ENCODE assay signal across 10 cellular contexts in genomic region chr5:81212211-81212687, GRCh38. TPM values are rescaled to one million over a fixed set of nuclear protein-coding genes. Genes with fewer than 3 reads are reported as not detected.
A peak's percentile ranks its signal among the peaks of the same experiment; 100 is the strongest.
DNase-seq lines count a peak whose midpoint lies in the region; ATAC-seq lines count a peak whose summit lies in the region.
"Had no signal": no experiment of that assay in that cellular context is flagged by ENCODE, and none has a peak within 500 bp of the region (broad histone marks: within the 10 kb centered on the region; RNA-seq: fewer than 3 reads in every experiment).

No MANE protein-coding gene starts in this region.

- no peaks in the 10 kb centered on the region for H3K4me1 ChIP-seq in GM23248 (ENCODE audit: insufficient read depth)
- H3K4me1 ChIP-seq: neural progenitor cell had no signal

- H3K9me2 ChIP-seq in GM23248 (ENCODE audit: insufficient read depth): no peaks in the 10 kb centered on the region

- WGBS in GM23248 (ENCODE audit: low coverage in 1 of 2, low lambda C conversion rate in 2 of 2, missing lambda C conversion rate in 2 of 2), 2 experiments: 86 to 88% methylated on average over 11 of the region's 11 CpGs

- H3K27ac ChIP-seq in GM23248: no peak overlapping the region
- H3K27ac ChIP-seq: neural progenitor cell had no signal

- no peak overlapping the region for H3K4me3 ChIP-seq in GM23248
- H3K4me3 ChIP-seq: neural progenitor cell had no signal

- ATAC-seq in GM18861 (IDR thresholded peaks at IDR 0.05; ENCODE audit: unreplicated experiment): peak; percentile 74
- ATAC-seq in GM21717 (IDR thresholded peaks at IDR 0.05; ENCODE audit: unreplicated experiment): peak; percentile 58

- H3K36me3 ChIP-seq in GM23248 (ENCODE audit: low read depth): no peaks in the 10 kb centered on the region
- H3K36me3 ChIP-seq: neural progenitor cell had no signal

- H3K9me3 ChIP-seq in GM23248 (ENCODE audit: low read depth): no peaks in the 10 kb centered on the region

- in situ Hi-C loops in GM23248 (cut with MboI): no loop called here

- no peak overlapping the region for H3K9ac ChIP-seq in GM23248
- H3K9ac ChIP-seq: neural progenitor cell had no signal

- no peaks in the 10 kb centered on the region for H3K79me2 ChIP-seq in GM23248 (ENCODE audit: insufficient read depth)

- H4K20me1 ChIP-seq in GM23248 (ENCODE audit: insufficient read depth): no peaks in the 10 kb centered on the region

- no peak overlapping the region for H3K4me2 ChIP-seq in GM23248 (ENCODE audit: unreplicated experiment)
- H3K4me2 ChIP-seq: neural progenitor cell had no signal

- DNase-seq in NCI-H1436 (lab: John Stamatoyannopoulos, UW): peak; percentile 53
- peak; percentile 86 for DNase-seq in mucosa of gallbladder (ENCODE audit: low spot score)
- DNase-seq in NCI-H2196 treated with DMSO at 0.1 percent for 48 hours (lab: John Stamatoyannopoulos, UW; ENCODE audit: unreplicated experiment): no peak
- no peak for DNase-seq in GM23248
- DNase-seq in KG1 (lab: John Stamatoyannopoulos, UW): no peak
- DNase-seq: glutamatergic neuron had no signal

- H3F3A ChIP-seq in GM23248 (ENCODE audit: insufficient read depth): no peaks in the 10 kb centered on the region

- no peaks in the 10 kb centered on the region for H3K27me3 ChIP-seq in GM23248 (replicated peaks; ENCODE audit: insufficient read depth)
- H3K27me3 ChIP-seq: neural progenitor cell had no signal

- no peak overlapping the region for H2AFZ ChIP-seq in GM23248
- H2AFZ ChIP-seq: neural progenitor cell had no signal

RNA-seq across cellular contexts. Expression of gene CKMT2, which starts 20.9 kb away (rescaled TPM):
- 61.7 TPM for total RNA-seq in mucosa of gallbladder
- total RNA-seq in GM23248 (2014; rRNA removed; shearing (Covaris generic)): not detected in 2 replicates
- polyA plus RNA-seq in GM23248 (2016; fragmentation: Nextera tagmentation; extraction: Ambion mirVana): not detected in 2 replicates
- total RNA-seq: T-helper 2 cell treated with Interferon-gamma antibody and Interleukin-4, amounts not matched to agents 100 ng/mL and 5 ng/mL, for 36 hours had no signal

Comparison
In these comparisons a context has a peak if more than half of its experiments do, and no peak if none do; other contexts are left out.
1. DNase-seq: peak in NCI-H1436 (single experiment) and mucosa of gallbladder (single experiment); none in NCI-H2196 treated with DMSO at 0.1 percent for 48 hours (single experiment), GM23248 (single experiment) and KG1 (single experiment).
2. RNA of gene CKMT2, which starts 20.9 kb away (total RNA-seq): 61.7 TPM in mucosa of gallbladder (single experiment); not detected in GM23248; every median in the first group is over 10 times any median in the second.